In the genomic region with DNA sequence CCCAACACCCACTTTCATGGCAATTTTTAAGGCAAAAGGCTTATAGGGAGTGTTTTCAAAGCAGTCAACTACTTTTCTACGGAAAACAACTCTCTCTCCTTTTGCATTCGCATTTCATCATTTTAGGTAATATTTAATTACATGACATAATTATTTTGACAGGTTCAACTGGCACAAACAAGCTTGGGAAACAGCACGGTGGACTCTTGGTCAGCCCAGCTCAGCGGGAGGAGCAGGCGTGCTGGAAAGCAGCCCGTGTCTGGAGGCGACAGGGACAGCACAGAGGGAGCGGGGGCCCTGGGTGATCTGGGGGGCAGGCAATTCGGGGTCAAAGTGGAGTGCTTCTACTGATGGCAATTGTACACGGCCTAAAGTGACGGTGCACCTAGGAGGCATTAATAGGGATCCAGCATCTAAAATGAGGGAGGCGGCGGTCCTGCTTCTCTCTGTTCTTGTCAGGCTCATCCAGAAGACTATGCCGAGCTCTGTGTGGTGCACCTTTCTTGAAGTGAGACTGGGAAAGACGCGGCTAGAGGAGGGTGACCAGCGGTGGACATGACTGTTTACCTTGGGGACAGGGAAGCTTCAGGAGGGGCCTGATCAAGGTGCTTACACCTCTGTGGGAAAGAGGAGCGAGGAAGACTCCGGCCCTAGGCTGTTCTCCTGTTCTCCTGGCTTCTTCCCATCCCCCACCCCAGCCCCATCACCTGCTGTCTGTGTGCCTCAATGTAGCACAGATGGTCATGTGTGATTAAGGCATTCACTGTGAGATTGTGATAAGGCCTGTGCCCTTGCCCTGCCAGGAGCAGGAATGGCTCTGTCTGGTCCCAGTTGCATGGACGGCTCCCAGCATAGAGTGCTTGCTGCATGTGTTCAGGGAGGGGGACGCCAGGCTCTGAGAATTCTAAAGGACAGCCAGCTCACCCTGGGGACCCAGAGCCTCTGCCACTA, we compare ENCODE assay signal across 22 cellular contexts. TPM values are rescaled to one million over a fixed set of nuclear protein-coding genes. Genes with fewer than 3 reads are reported as not detected.
DNase-seq lines count a peak whose midpoint lies in the region; ATAC-seq, FAIRE-seq and TF ChIP-seq lines count a peak whose summit lies in the region.
"Had no signal": no experiment of that assay in that cellular context is flagged by ENCODE, and none has a peak within 500 bp of the region (broad histone marks: within the 10 kb centered on the region; RNA-seq: fewer than 3 reads in every experiment).

No MANE protein-coding gene starts in this region.

- H3K27ac ChIP-seq in K562 (ENCODE audit: extremely low read depth, low read depth, low read length) = no peak overlapping the region
- peak overlapping the region; percentile 95 to 96 for H3K27ac ChIP-seq in liver (ENCODE audit: low read depth in 1 of 2, low read length in 2 of 2)
- H3K27ac ChIP-seq: A549, colonic mucosa, neutrophil, skin epidermis, tibial nerve had no signal

- H4K20me1 ChIP-seq in K562 (replicated peaks; ENCODE audit: control insufficient read depth, insufficient read depth, low read length) = peaks cover 11% of the 10 kb centered on the region

- POLR2A ChIA-PET in K562 (lab: Yijun Ruan, JAX) = no interaction called here

- H3K9ac ChIP-seq in K562 (ENCODE audit: insufficient read depth in 1 of 2, low read depth in 2 of 2, low read length in 2 of 2) (peak overlapping the region in 1 of 2 experiments; percentile 39; a peak in 1 of 4 replicates), liver (ENCODE audit: low read depth in 1 of 2, low read length in 2 of 2) (peak overlapping the region; percentile 73 to 95)

- no peak for TF ChIP-seq EP300 in K562 (IDR thresholded peaks at IDR 0.05; ENCODE audit: low read length)

- no peak overlapping the region for H3K4me2 ChIP-seq in K562 (ENCODE audit: insufficient read depth, low read length)
- H3K4me2 ChIP-seq: A549 had no signal

- no TSS peak for BruUV-seq in K562 (replicated peaks; lab: Mats Ljungman, UMichigan)

- no peak overlapping the region for H2AFZ ChIP-seq in K562 (ENCODE audit: low read depth, low read length)

- H3K4me3 ChIP-seq in K562 (no peak overlapping the region), liver (ENCODE audit: low read depth in 1 of 3, low read length in 3 of 3) (no peak overlapping the region), retinal pigment epithelial cell (ENCODE audit: low read length) (no peak overlapping the region)
- H3K4me3 ChIP-seq: A549, colonic mucosa, skin epidermis, tibial nerve had no signal

- H3K27me3 ChIP-seq in K562 (ENCODE audit: control insufficient read depth in 2 of 2, insufficient read depth in 2 of 2, low read length in 2 of 2) (peaks cover 48 to 91% of the 10 kb centered on the region in 2 experiments), liver (ENCODE audit: control insufficient read depth in 4 of 4, insufficient read depth in 4 of 4, low read length in 3 of 4) (no peaks in the 10 kb centered on the region)
- H3K27me3 ChIP-seq: colonic mucosa had no signal

- DNase-seq in NCI-H1694 treated with DMSO at 0.1 percent for 48 hours (lab: John Stamatoyannopoulos, UW) = peak; percentile 17
- DNase-seq in NCI-H1694 (lab: John Stamatoyannopoulos, UW) = no peak
- DNase-seq in K562 (ENCODE audit: extremely low read depth in 1 of 4, low spot score in 3 of 4) = no peak
- DNase-seq in retinal pigment epithelial cell (ENCODE audit: low read depth) = peak; percentile 51
- no peak for DNase-seq in stimulated activated naive CD4-positive, alpha-beta T cell (lab: John Stamatoyannopoulos, UW)
- DNase-seq in OCI-M1 (lab: John Stamatoyannopoulos, UW) = no peak
- no peak for DNase-seq in KG1 (lab: John Stamatoyannopoulos, UW)
- DNase-seq: activated CD8-positive, alpha-beta T cell treated with anti-CD3 and anti-CD28 coated beads for 36 hours; activated naive CD8-positive, alpha-beta T cell treated with anti-CD3 and anti-CD28 coated beads, Interleukin-2, amount 10 ng/mL, durations not matched to agents 7 days and 5 days; CD4-positive, CD25-positive, alpha-beta regulatory T cell; stimulated activated CD4-positive, alpha-beta T cell treated with anti-CD3 and anti-CD28 coated beads, Interleukin-4, amount 100 ng/mL, for 4 hours; T-cell had no signal

- in situ Hi-C loops in K562 (cut with MboI) = no loop called here

- H3K79me2 ChIP-seq in K562 (ENCODE audit: control insufficient read depth, insufficient read depth, low read length) = no peaks in the 10 kb centered on the region

- FAIRE-seq in K562 (lab: Jason Lieb, UNC) = no peak
- FAIRE-seq: A549, GM19239 had no signal

- peaks cover 0 to 10% of the 10 kb centered on the region in 2 experiments; a peak in 1 of 5 replicates for H3K4me1 ChIP-seq in K562 (replicated peaks in 1 of 2; ENCODE audit: control insufficient read depth in 2 of 2, insufficient read depth in 2 of 2, low read length in 2 of 2)
- peaks cover 12 to 44% (median 27%) of the 10 kb centered on the region in 4 donors for H3K4me1 ChIP-seq in liver (ENCODE audit: control insufficient read depth in 4 of 4, insufficient read depth in 4 of 4, low read length in 3 of 4)
- H3K4me1 ChIP-seq: A549, colonic mucosa had no signal

- H3K9me1 ChIP-seq in K562 (ENCODE audit: control insufficient read depth, insufficient read depth, low read length) = no peaks in the 10 kb centered on the region

- TF ChIP-seq CTCF in K562 (IDR thresholded peaks at IDR 0.05 in 2 of 3, conservative IDR thresholded peaks at IDR 0.05 in 1 of 3; ENCODE audit: insufficient read depth in 2 of 3, low read depth in 1 of 3, low read length in 3 of 3) (no peak), liver (IDR thresholded peaks at IDR 0.05; ENCODE audit: low read depth, low read length, missing input control) (no peak), retinal pigment epithelial cell (conservative IDR thresholded peaks at IDR 0.05; ENCODE audit: low read depth, low read length) (no peak)

- H3K36me3 ChIP-seq in K562 (ENCODE audit: control insufficient read depth, insufficient read depth, low read length) = no peaks in the 10 kb centered on the region
- no peaks in the 10 kb centered on the region for H3K36me3 ChIP-seq in liver (ENCODE audit: control insufficient read depth in 4 of 4, insufficient read depth in 3 of 4, low read depth in 1 of 4, low read length in 3 of 4)
- H3K36me3 ChIP-seq: colonic mucosa, neutrophil, tibial nerve had no signal

- H3K9me3 ChIP-seq in K562 (replicated peaks; ENCODE audit: control insufficient read depth, insufficient read depth, low read depth, low read length) (no peaks in the 10 kb centered on the region), liver (ENCODE audit: control insufficient read depth in 4 of 4, low read length in 3 of 4) (no peaks in the 10 kb centered on the region)
- H3K9me3 ChIP-seq: A549, colonic mucosa, neutrophil, tibial nerve had no signal

- 5% methylated on average over 20 of the region's 21 CpGs for WGBS in K562 (ENCODE audit: insufficient coverage, low coverage, missing lambda C conversion rate)
- WGBS in liver = 53% methylated on average over 21 of the region's 21 CpGs

- TF ChIP-seq POLR2A in K562 (conservative IDR thresholded peaks at IDR 0.05) = no peak

- intact Hi-C loops in K562 (cut with micrococcal nuclease) = no loop called here

- CTCF ChIA-PET in K562 (lab: Yijun Ruan, JAX; ENCODE audit: low intra/inter-chr PET ratio) = no interaction called here

- TF ChIP-seq RAD21 in K562 (CRISPR knock-in tag; conservative IDR thresholded peaks at IDR 0.05 in 1 of 2, IDR thresholded peaks at IDR 0.05 in 1 of 2) (no peak), liver (IDR thresholded peaks at IDR 0.05) (no peak)

- no peak for ATAC-seq in K562
- ATAC-seq: A549; activated CD8-positive, alpha-beta T cell treated with anti-CD3 and anti-CD28 coated beads for 36 hours; WTC11 had no signal

RNA-seq across cellular contexts. Expression of a gene that starts 3.4 kb away (rescaled TPM):
- not detected in 2 replicates for total RNA-seq in K562 (2011; cell fraction: chromatin; rRNA removed; ENCODE audit: low replicate concordance)
- not detected in 2 replicates for total RNA-seq in K562 (2011; cell fraction: nucleolus; rRNA removed)
- total RNA-seq in K562 (2011; cell fraction: nucleoplasm; rRNA removed) = not detected in 2 replicates
- not detected in 2 replicates for total RNA-seq in K562 (2014; rRNA removed)
- total RNA-seq in K562 (2014; rRNA removed; fragmentation: Illumina TruSeq; extraction: Trizol) = not detected in 2 replicates
- not detected in 2 replicates for total RNA-seq in K562 (2015; rRNA removed; fragmentation: Illumina TruSeq; extraction: Trizol)
- total RNA-seq in K562 (2021) = not detected in 2 replicates
- not detected in 2 replicates for polyA plus RNA-seq in K562 (2011; rRNA removed)
- polyA plus RNA-seq in K562 (2011; cell fraction: cytosol; rRNA removed) = not detected in 2 replicates
- not detected in 2 replicates for polyA plus RNA-seq in K562 (2011; cell fraction: nucleus; rRNA removed)
- polyA plus RNA-seq in K562 (2012) = not detected in 2 replicates
- not detected in 2 replicates for polyA plus RNA-seq in K562 (2014; fragmentation: Illumina TruSeq; extraction: Trizol)
- polyA plus RNA-seq in K562 (2014; fragmentation: Nextera tagmentation; extraction: Ambion mirVana) = not detected
- polyA plus RNA-seq in K562 (2014; rRNA removed) = not detected in 2 replicates
- polyA minus RNA-seq in K562 (2011; rRNA and poly(A)+ RNA removed) = not detected in 2 replicates
- not detected in 2 replicates for polyA minus RNA-seq in K562 (2011; cell fraction: cytosol; rRNA and poly(A)+ RNA removed)
- not detected in 2 replicates for polyA minus RNA-seq in K562 (2011; cell fraction: nucleus; rRNA and poly(A)+ RNA removed)
- total RNA-seq in liver = not detected
- polyA plus RNA-seq in liver = not detected
- total RNA-seq: activated CD8-positive, alpha-beta T cell treated with anti-CD3 and anti-CD28 coated beads for 36 hours; activated naive CD8-positive, alpha-beta T cell treated with anti-CD3 and anti-CD28 coated beads, Interleukin-2, amount 10 ng/mL, durations not matched to agents 7 days and 5 days; CD4-positive, CD25-positive, alpha-beta regulatory T cell; colonic mucosa; mesenteric fat pad; T-cell; WTC11 had no signal
- polyA plus RNA-seq: A549; CD4-positive, CD25-positive, alpha-beta regulatory T cell; IgD-negative memory B cell had no signal

RNA-seq across cellular contexts. Expression of a gene that starts 13.1 kb away (rescaled TPM):
- 0.07 TPM in 1 of 2 replicates, not detected in the other for total RNA-seq in K562 (2011; cell fraction: chromatin; rRNA removed; ENCODE audit: low replicate concordance)
- not detected in 2 replicates for total RNA-seq in K562 (2011; cell fraction: nucleolus; rRNA removed)
- not detected in 2 replicates for total RNA-seq in K562 (2011; cell fraction: nucleoplasm; rRNA removed)
- total RNA-seq in K562 (2014; rRNA removed) = not detected in 2 replicates
- not detected in 2 replicates for total RNA-seq in K562 (2014; rRNA removed; fragmentation: Illumina TruSeq; extraction: Trizol)
- not detected in 2 replicates for total RNA-seq in K562 (2015; rRNA removed; fragmentation: Illumina TruSeq; extraction: Trizol)
- 0.04 TPM in 1 of 2 replicates, not detected in the other for total RNA-seq in K562 (2021)
- not detected in 2 replicates for polyA plus RNA-seq in K562 (2011; rRNA removed)
- polyA plus RNA-seq in K562 (2011; cell fraction: cytosol; rRNA removed) = 0.01 TPM in 1 of 2 replicates, not detected in the other
- not detected in 2 replicates for polyA plus RNA-seq in K562 (2011; cell fraction: nucleus; rRNA removed)
- polyA plus RNA-seq in K562 (2012) = 0.04 TPM in 1 of 2 replicates, not detected in the other
- not detected in 2 replicates for polyA plus RNA-seq in K562 (2014; fragmentation: Illumina TruSeq; extraction: Trizol)
- not detected for polyA plus RNA-seq in K562 (2014; fragmentation: Nextera tagmentation; extraction: Ambion mirVana)
- not detected in 2 replicates for polyA plus RNA-seq in K562 (2014; rRNA removed)
- not detected in 2 replicates for polyA minus RNA-seq in K562 (2011; rRNA and poly(A)+ RNA removed)
- not detected in 2 replicates for polyA minus RNA-seq in K562 (2011; cell fraction: cytosol; rRNA and poly(A)+ RNA removed)
- not detected in 2 replicates for polyA minus RNA-seq in K562 (2011; cell fraction: nucleus; rRNA and poly(A)+ RNA removed)
- total RNA-seq in liver = 10 to 100 TPM in 1 of 2 donors, 1 to 10 TPM in 1; 1.8 to 18.2 TPM
- 10 to 100 TPM in 1 of 2 donors, 1 to 10 TPM in 1; 3.8 to 11.6 TPM for polyA plus RNA-seq in liver
- total RNA-seq: CD4-positive, CD25-positive, alpha-beta regulatory T cell had no signal
- polyA plus RNA-seq: A549; CD4-positive, CD25-positive, alpha-beta regulatory T cell; IgD-negative memory B cell had no signal

RNA-seq across cellular contexts. Expression of a gene that starts 42.5 kb away (rescaled TPM):
- total RNA-seq in K562 (2011; cell fraction: chromatin; rRNA removed; ENCODE audit: low replicate concordance) = 0.32 and 1.7 TPM in 2 replicates
- 1.2 and 1.8 TPM in 2 replicates for total RNA-seq in K562 (2011; cell fraction: nucleolus; rRNA removed)
- 0.53 and 1.3 TPM in 2 replicates for total RNA-seq in K562 (2011; cell fraction: nucleoplasm; rRNA removed)
- 0.09 and 0.41 TPM in 2 replicates for total RNA-seq in K562 (2014; rRNA removed)
- total RNA-seq in K562 (2014; rRNA removed; fragmentation: Illumina TruSeq; extraction: Trizol) = 0.04 and 0.06 TPM in 2 replicates
- total RNA-seq in K562 (2015; rRNA removed; fragmentation: Illumina TruSeq; extraction: Trizol) = 0.04 TPM in 1 of 2 replicates, not detected in the other
- total RNA-seq in K562 (2021) = 0.16 and 0.38 TPM in 2 replicates
- 0.08 and 0.22 TPM in 2 replicates for polyA plus RNA-seq in K562 (2011; rRNA removed)
- 0.19 and 0.58 TPM in 2 replicates for polyA plus RNA-seq in K562 (2011; cell fraction: cytosol; rRNA removed)
- polyA plus RNA-seq in K562 (2011; cell fraction: nucleus; rRNA removed) = 0.32 and 0.61 TPM in 2 replicates
- polyA plus RNA-seq in K562 (2012) = 0.17 and 0.24 TPM in 2 replicates
- not detected in 2 replicates for polyA plus RNA-seq in K562 (2014; fragmentation: Illumina TruSeq; extraction: Trizol)
- polyA plus RNA-seq in K562 (2014; fragmentation: Nextera tagmentation; extraction: Ambion mirVana) = not detected
- 0.27 and 0.39 TPM in 2 replicates for polyA plus RNA-seq in K562 (2014; rRNA removed)
- 0.09 and 0.21 TPM in 2 replicates for polyA minus RNA-seq in K562 (2011; rRNA and poly(A)+ RNA removed)
- polyA minus RNA-seq in K562 (2011; cell fraction: cytosol; rRNA and poly(A)+ RNA removed) = 0.48 and 0.64 TPM in 2 replicates
- polyA minus RNA-seq in K562 (2011; cell fraction: nucleus; rRNA and poly(A)+ RNA removed) = 0.81 and 1.4 TPM in 2 replicates
- 1 to 10 TPM; 2.7 to 3.9 TPM for total RNA-seq in liver
- polyA plus RNA-seq in liver = 1 to 10 TPM; 1.7 to 1.9 TPM

Comparison
In these comparisons a context has a peak if more than half of its experiments do, and no peak if none do; other contexts are left out.
1. DNase-seq: peak in NCI-H1694 treated with DMSO at 0.1 percent for 48 hours (single experiment) and retinal pigment epithelial cell (single experiment); none in NCI-H1694 (single experiment), K562 (0 of 4), stimulated activated naive CD4-positive, alpha-beta T cell (0 of 6), OCI-M1 (single experiment) and KG1 (single experiment).